ENCODE assay signal across 9 cellular contexts in the genomic region with DNA sequence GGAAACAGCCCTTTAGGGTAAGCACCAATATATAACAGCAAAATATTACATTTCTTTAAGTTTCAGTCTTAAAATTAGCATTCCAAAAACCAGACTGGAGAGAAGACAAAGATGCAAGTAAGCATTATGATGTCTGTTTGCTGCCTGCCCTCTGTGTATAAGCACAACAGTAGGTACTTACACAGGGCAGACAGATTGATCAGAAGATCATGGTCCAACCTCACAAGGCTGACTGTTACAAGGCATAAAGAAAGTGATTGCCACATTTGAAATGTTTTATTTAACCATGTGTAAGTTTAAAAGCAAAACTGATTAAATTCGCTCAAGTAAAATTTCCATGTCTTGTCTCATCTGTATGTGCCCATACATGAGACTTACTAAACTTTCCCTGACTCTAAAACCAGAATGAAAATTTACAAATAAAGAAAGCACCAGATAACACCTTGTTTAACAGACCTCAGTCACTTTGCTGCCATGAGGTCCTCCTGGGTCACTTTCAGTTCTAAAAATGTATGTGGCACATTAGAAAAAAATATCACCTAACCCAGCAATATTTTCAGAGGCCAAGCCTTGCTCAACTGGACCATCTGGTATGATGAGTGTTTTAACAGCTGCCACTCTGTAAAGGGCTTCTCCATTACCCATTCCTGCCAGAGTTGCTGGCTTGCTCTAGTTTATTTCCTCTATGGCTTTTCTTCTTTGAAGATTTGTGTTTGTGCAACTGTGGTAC.
DNase-seq lines count a peak whose midpoint lies in the region; ATAC-seq and TF ChIP-seq lines count a peak whose summit lies in the region.
"Had no signal": no experiment of that assay in that cellular context is flagged by ENCODE, and none has a peak within 500 bp of the region (broad histone marks: within the 10 kb centered on the region; RNA-seq: fewer than 3 reads in every experiment).

No MANE protein-coding gene starts in this region.

- no peaks in the 10 kb centered on the region for H3K27me3 ChIP-seq in hepatocyte
- no peaks in the 10 kb centered on the region for H3K27me3 ChIP-seq in vagina
- no peaks in the 10 kb centered on the region for H3K27me3 ChIP-seq in uterus
- peaks cover 7% of the 10 kb centered on the region for H3K27me3 ChIP-seq in foreskin keratinocyte
- H3K27me3 ChIP-seq: adrenal gland had no signal

- WGBS in hepatocyte (ENCODE audit: low lambda C conversion rate, missing lambda C conversion rate), result 100% methylated on average over 1 of the region's 1 CpG

- H3K4me1 ChIP-seq in hepatocyte (ENCODE audit: insufficient read depth), result no peaks in the 10 kb centered on the region
- H3K4me1 ChIP-seq in vagina, result no peaks in the 10 kb centered on the region
- no peaks in the 10 kb centered on the region for H3K4me1 ChIP-seq in uterus
- H3K4me1 ChIP-seq in foreskin keratinocyte, result no peaks in the 10 kb centered on the region
- H3K4me1 ChIP-seq: adrenal gland had no signal

- TF ChIP-seq POLR2A in vagina (IDR thresholded peaks at IDR 0.05), result no peak
- TF ChIP-seq POLR2A in uterus (IDR thresholded peaks at IDR 0.05), result no peak

- H3K36me3 ChIP-seq in hepatocyte (replicated peaks; ENCODE audit: insufficient read depth, low read depth) (no peaks in the 10 kb centered on the region), vagina (no peaks in the 10 kb centered on the region), uterus (no peaks in the 10 kb centered on the region)
- H3K36me3 ChIP-seq: adrenal gland had no signal

- intact Hi-C loops in vagina (cut with DNase I) (no loop called here), uterus (cut with DNase I; ENCODE audit: low total_unique reads) (no loop called here)

- ATAC-seq in GM19397 (IDR thresholded peaks at IDR 0.05; ENCODE audit: unreplicated experiment) (peak; percentile 63), HG03045 (IDR thresholded peaks at IDR 0.05; ENCODE audit: unreplicated experiment) (peak; percentile 81), foreskin keratinocyte (no peak)

- no peak overlapping the region for H3K4me2 ChIP-seq in hepatocyte

- H3K4me3 ChIP-seq in hepatocyte (no peak overlapping the region), vagina (no peak overlapping the region), uterus (no peak overlapping the region)
- H3K4me3 ChIP-seq: adrenal gland had no signal

- H3K9me3 ChIP-seq in hepatocyte (ENCODE audit: low read depth) (no peaks in the 10 kb centered on the region), vagina (no peaks in the 10 kb centered on the region), uterus (no peaks in the 10 kb centered on the region)
- H3K9me3 ChIP-seq: adrenal gland had no signal

- DNase-seq in DMS153 treated with DMSO at 0.1 percent for 48 hours (lab: John Stamatoyannopoulos, UW; ENCODE audit: unreplicated experiment) (peak; percentile 89), NCI-H2107 (lab: John Stamatoyannopoulos, UW) (peak; percentile 10), hepatocyte (ENCODE audit: low spot score) (no peak), vagina (ENCODE audit: extremely low spot score in 2 of 2) (no peak), uterus (no peak), foreskin keratinocyte (no peak)
- DNase-seq: adrenal gland had no signal

- no peaks in the 10 kb centered on the region for H3K9me2 ChIP-seq in hepatocyte (replicated peaks; ENCODE audit: insufficient read depth)

- no peak overlapping the region for H3K27ac ChIP-seq in hepatocyte
- H3K27ac ChIP-seq in vagina, result no peak overlapping the region
- H3K27ac ChIP-seq in uterus, result no peak overlapping the region
- no peak overlapping the region for H3K27ac ChIP-seq in foreskin keratinocyte
- H3K27ac ChIP-seq: adrenal gland had no signal

- no peak overlapping the region for H2AFZ ChIP-seq in hepatocyte

- no peaks in the 10 kb centered on the region for H3K79me2 ChIP-seq in hepatocyte

- TF ChIP-seq CTCF in hepatocyte (IDR thresholded peaks at IDR 0.05; ENCODE audit: poor library complexity), result no peak
- no peak for TF ChIP-seq CTCF in vagina (IDR thresholded peaks at IDR 0.05)
- no peak for TF ChIP-seq CTCF in uterus (IDR thresholded peaks at IDR 0.05)
- TF ChIP-seq CTCF in foreskin keratinocyte (conservative IDR thresholded peaks at IDR 0.05), result no peak

- no peaks in the 10 kb centered on the region for H4K20me1 ChIP-seq in hepatocyte (ENCODE audit: insufficient read depth, poor library complexity, severe bottlenecking)

Comparison
In these comparisons a context has a peak if more than half of its experiments do, and no peak if none do; other contexts are left out.
1. DNase-seq: peak in DMS153 treated with DMSO at 0.1 percent for 48 hours (single experiment) and NCI-H2107 (single experiment); none in hepatocyte (single experiment), vagina (0 of 2), uterus (0 of 2) and foreskin keratinocyte (0 of 2).